In genomic region chr6:13847651-13848050, GRCh38 we compare ENCODE assay signal across 2 cellular contexts.
TF ChIP-seq lines count a peak whose summit lies in the region.

No MANE protein-coding gene starts in this region.

TF ChIP-seq in GM23338, 12 proteins besides CTCF, POLR2A, EP300 and RAD21 (continued from another document):
- no peak for TF ChIP-seq POLR2AphosphoS5 (IDR thresholded peaks at IDR 0.05; ENCODE audit: low read depth)
- no peak for TF ChIP-seq JUNB (IDR thresholded peaks at IDR 0.05; ENCODE audit: unreplicated experiment)
- TF ChIP-seq STAT1 (IDR thresholded peaks at IDR 0.05; ENCODE audit: unreplicated experiment): no peak
- no peak for TF ChIP-seq EZH2phosphoT487 (IDR thresholded peaks at IDR 0.05; ENCODE audit: unreplicated experiment)
- no peak for TF ChIP-seq ZNF114 (CRISPR knock-in tag; IDR thresholded peaks at IDR 0.05)
- TF ChIP-seq, protein P1, sequence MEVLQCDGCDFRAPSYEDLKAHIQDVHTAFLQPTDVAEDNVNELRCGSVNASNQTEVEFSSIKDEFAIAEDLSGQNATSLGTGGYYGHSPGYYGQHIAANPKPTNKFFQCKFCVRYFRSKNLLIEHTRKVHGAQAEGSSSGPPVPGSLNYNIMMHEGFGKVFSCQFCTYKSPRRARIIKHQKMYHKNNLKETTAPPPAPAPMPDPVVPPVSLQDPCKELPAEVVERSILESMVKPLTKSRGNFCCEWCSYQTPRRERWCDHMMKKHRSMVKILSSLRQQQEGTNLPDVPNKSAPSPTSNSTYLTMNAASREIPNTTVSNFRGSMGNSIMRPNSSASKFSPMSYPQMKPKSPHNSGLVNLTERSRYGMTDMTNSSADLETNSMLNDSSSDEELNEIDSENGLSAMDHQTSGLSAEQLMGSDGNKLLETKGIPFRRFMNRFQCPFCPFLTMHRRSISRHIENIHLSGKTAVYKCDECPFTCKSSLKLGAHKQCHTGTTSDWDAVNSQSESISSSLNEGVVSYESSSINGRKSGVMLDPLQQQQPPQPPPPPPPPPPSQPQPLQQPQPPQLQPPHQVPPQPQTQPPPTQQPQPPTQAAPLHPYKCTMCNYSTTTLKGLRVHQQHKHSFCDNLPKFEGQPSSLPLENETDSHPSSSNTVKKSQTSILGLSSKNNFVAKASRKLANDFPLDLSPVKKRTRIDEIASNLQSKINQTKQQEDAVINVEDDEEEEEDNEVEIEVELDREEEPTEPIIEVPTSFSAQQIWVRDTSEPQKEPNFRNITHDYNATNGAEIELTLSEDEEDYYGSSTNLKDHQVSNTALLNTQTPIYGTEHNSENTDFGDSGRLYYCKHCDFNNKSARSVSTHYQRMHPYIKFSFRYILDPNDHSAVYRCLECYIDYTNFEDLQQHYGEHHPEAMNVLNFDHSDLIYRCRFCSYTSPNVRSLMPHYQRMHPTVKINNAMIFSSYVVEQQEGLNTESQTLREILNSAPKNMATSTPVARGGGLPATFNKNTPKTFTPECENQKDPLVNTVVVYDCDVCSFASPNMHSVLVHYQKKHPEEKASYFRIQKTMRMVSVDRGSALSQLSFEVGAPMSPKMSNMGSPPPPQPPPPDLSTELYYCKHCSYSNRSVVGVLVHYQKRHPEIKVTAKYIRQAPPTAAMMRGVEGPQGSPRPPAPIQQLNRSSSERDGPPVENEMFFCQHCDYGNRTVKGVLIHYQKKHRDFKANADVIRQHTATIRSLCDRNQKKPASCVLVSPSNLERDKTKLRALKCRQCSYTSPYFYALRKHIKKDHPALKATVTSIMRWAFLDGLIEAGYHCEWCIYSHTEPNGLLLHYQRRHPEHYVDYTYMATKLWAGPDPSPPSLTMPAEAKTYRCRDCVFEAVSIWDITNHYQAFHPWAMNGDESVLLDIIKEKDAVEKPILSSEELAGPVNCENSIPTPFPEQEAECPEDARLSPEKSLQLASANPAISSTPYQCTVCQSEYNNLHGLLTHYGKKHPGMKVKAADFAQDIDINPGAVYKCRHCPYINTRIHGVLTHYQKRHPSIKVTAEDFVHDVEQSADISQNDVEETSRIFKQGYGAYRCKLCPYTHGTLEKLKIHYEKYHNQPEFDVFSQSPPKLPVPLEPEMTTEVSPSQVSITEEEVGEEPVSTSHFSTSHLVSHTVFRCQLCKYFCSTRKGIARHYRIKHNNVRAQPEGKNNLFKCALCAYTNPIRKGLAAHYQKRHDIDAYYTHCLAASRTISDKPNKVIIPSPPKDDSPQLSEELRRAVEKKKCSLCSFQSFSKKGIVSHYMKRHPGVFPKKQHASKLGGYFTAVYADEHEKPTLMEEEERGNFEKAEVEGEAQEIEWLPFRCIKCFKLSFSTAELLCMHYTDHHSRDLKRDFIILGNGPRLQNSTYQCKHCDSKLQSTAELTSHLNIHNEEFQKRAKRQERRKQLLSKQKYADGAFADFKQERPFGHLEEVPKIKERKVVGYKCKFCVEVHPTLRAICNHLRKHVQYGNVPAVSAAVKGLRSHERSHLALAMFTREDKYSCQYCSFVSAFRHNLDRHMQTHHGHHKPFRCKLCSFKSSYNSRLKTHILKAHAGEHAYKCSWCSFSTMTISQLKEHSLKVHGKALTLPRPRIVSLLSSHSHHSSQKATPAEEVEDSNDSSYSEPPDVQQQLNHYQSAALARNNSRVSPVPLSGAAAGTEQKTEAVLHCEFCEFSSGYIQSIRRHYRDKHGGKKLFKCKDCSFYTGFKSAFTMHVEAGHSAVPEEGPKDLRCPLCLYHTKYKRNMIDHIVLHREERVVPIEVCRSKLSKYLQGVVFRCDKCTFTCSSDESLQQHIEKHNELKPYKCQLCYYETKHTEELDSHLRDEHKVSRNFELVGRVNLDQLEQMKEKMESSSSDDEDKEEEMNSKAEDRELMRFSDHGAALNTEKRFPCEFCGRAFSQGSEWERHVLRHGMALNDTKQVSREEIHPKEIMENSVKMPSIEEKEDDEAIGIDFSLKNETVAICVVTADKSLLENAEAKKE (CRISPR knock-in tag; IDR thresholded peaks at IDR 0.05): no peak
- TF ChIP-seq, protein P2, sequence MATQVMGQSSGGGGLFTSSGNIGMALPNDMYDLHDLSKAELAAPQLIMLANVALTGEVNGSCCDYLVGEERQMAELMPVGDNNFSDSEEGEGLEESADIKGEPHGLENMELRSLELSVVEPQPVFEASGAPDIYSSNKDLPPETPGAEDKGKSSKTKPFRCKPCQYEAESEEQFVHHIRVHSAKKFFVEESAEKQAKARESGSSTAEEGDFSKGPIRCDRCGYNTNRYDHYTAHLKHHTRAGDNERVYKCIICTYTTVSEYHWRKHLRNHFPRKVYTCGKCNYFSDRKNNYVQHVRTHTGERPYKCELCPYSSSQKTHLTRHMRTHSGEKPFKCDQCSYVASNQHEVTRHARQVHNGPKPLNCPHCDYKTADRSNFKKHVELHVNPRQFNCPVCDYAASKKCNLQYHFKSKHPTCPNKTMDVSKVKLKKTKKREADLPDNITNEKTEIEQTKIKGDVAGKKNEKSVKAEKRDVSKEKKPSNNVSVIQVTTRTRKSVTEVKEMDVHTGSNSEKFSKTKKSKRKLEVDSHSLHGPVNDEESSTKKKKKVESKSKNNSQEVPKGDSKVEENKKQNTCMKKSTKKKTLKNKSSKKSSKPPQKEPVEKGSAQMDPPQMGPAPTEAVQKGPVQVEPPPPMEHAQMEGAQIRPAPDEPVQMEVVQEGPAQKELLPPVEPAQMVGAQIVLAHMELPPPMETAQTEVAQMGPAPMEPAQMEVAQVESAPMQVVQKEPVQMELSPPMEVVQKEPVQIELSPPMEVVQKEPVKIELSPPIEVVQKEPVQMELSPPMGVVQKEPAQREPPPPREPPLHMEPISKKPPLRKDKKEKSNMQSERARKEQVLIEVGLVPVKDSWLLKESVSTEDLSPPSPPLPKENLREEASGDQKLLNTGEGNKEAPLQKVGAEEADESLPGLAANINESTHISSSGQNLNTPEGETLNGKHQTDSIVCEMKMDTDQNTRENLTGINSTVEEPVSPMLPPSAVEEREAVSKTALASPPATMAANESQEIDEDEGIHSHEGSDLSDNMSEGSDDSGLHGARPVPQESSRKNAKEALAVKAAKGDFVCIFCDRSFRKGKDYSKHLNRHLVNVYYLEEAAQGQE (IDR thresholded peaks at IDR 0.05; ENCODE audit: unreplicated experiment): no peak
- TF ChIP-seq ETS1 (IDR thresholded peaks at IDR 0.05): no peak
- TF ChIP-seq CREB1 (CRISPR knock-in tag; IDR thresholded peaks at IDR 0.05; ENCODE audit: low read depth): no peak

TF ChIP-seq in K562, 482 proteins besides CTCF, POLR2A, EP300 and RAD21 (continued from another document):
- TF ChIP-seq, protein P3, sequence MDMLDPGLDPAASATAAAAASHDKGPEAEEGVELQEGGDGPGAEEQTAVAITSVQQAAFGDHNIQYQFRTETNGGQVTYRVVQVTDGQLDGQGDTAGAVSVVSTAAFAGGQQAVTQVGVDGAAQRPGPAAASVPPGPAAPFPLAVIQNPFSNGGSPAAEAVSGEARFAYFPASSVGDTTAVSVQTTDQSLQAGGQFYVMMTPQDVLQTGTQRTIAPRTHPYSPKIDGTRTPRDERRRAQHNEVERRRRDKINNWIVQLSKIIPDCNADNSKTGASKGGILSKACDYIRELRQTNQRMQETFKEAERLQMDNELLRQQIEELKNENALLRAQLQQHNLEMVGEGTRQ (CRISPR knock-in tag; IDR thresholded peaks at IDR 0.05): no peak
- TF ChIP-seq ZNF696 (CRISPR knock-in tag; conservative IDR thresholded peaks at IDR 0.05) (no peak), ZNF75A (CRISPR knock-in tag; IDR thresholded peaks at IDR 0.05) (no peak), ZNF780A (CRISPR knock-in tag; IDR thresholded peaks at IDR 0.05) (no peak), ZC3H8 (IDR thresholded peaks at IDR 0.05) (no peak), RFX1 (IDR thresholded peaks at IDR 0.05) (no peak), ZNF143 (CRISPR knock-in tag; IDR thresholded peaks at IDR 0.05) (no peak), KAT7 (CRISPR knock-in tag; IDR thresholded peaks at IDR 0.05; ENCODE audit: borderline replicate concordance) (no peak), CXXC5 (CRISPR knock-in tag; IDR thresholded peaks at IDR 0.05) (no peak), ZNF124 (CRISPR knock-in tag; IDR thresholded peaks at IDR 0.05) (no peak), NR0B1 (IDR thresholded peaks at IDR 0.05; ENCODE audit: partially characterized antibody) (no peak), TBP (optimal IDR thresholded peaks at IDR 0.05; ENCODE audit: low read depth, low read length) (no peak), ZBTB9 (CRISPR knock-in tag; IDR thresholded peaks at IDR 0.05) (no peak)
- TF ChIP-seq, protein P4, sequence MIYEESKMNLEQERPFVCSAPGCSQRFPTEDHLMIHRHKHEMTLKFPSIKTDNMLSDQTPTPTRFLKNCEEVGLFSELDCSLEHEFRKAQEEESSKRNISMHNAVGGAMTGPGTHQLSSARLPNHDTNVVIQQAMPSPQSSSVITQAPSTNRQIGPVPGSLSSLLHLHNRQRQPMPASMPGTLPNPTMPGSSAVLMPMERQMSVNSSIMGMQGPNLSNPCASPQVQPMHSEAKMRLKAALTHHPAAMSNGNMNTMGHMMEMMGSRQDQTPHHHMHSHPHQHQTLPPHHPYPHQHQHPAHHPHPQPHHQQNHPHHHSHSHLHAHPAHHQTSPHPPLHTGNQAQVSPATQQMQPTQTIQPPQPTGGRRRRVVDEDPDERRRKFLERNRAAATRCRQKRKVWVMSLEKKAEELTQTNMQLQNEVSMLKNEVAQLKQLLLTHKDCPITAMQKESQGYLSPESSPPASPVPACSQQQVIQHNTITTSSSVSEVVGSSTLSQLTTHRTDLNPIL (CRISPR knock-in tag; IDR thresholded peaks at IDR 0.05): no peak
TF ChIP-seq in K562: peak in this region for 0.
